16 cellular contexts compared by ENCODE assay signal in genomic region chr12:109147954-109148353, GRCh38. TPM values are rescaled to one million over a fixed set of nuclear protein-coding genes. Genes with fewer than 3 reads are reported as not detected.
DNase-seq lines count a peak whose midpoint lies in the region; ATAC-seq, FAIRE-seq and TF ChIP-seq lines count a peak whose summit lies in the region.
"Had no signal": no experiment of that assay in that cellular context is flagged by ENCODE, and none has a peak within 500 bp of the region (broad histone marks: within the 10 kb centered on the region; RNA-seq: fewer than 3 reads in every experiment).

No MANE protein-coding gene starts in this region.

- no peak overlapping the region for H3K4me3 ChIP-seq in GM23248
- no peak overlapping the region for H3K4me3 ChIP-seq in esophagus muscularis mucosa
- no peak overlapping the region for H3K4me3 ChIP-seq in lung
- H3K4me3 ChIP-seq in stomach smooth muscle (ENCODE audit: low read length in 2 of 2): no peak overlapping the region
- H3K4me3 ChIP-seq in prostate gland: no peak overlapping the region
- H3K4me3 ChIP-seq: BLaER1 had no signal

- intact Hi-C loops in esophagus muscularis mucosa (cut with DNase I): no loop called here
- intact Hi-C loops in prostate gland (cut with DNase I): no loop called here

- H3K9ac ChIP-seq in GM23248 (no peak overlapping the region), stomach smooth muscle (ENCODE audit: low read length in 2 of 2) (no peak overlapping the region)
- H3K9ac ChIP-seq: BLaER1 had no signal

- H2AFZ ChIP-seq in GM23248: no peak overlapping the region

- H3K27ac ChIP-seq in GM23248: no peak overlapping the region
- H3K27ac ChIP-seq in esophagus muscularis mucosa (replicated peaks in 1 of 4): peak overlapping the region; percentile 76 to 83 (median 80)
- H3K27ac ChIP-seq in lung (ENCODE audit: low read depth in 1 of 2, low read length in 1 of 2): peak overlapping the region in 1 of 2 donors; percentile 80
- H3K27ac ChIP-seq in stomach smooth muscle (ENCODE audit: low read length): peak overlapping the region; percentile 37
- no peak overlapping the region for H3K27ac ChIP-seq in prostate gland
- H3K27ac ChIP-seq: BLaER1 had no signal

- H3K36me3 ChIP-seq in GM23248 (ENCODE audit: low read depth) (no peaks in the 10 kb centered on the region), esophagus muscularis mucosa (peaks cover 0 to 16% (median 0%) of the 10 kb centered on the region in 4 donors), lung (ENCODE audit: control insufficient read depth in 2 of 2, insufficient read depth in 2 of 2, low read length in 2 of 2) (no peaks in the 10 kb centered on the region), stomach smooth muscle (ENCODE audit: control insufficient read depth in 2 of 2, insufficient read depth in 2 of 2, low read length in 2 of 2) (peaks cover 2 to 14% of the 10 kb centered on the region in 2 donors), prostate gland (no peaks in the 10 kb centered on the region)
- H3K36me3 ChIP-seq: BLaER1 had no signal

- no peaks in the 10 kb centered on the region for H3K27me3 ChIP-seq in GM23248 (replicated peaks; ENCODE audit: insufficient read depth)
- H3K27me3 ChIP-seq in esophagus muscularis mucosa: no peaks in the 10 kb centered on the region
- no peaks in the 10 kb centered on the region for H3K27me3 ChIP-seq in lung (ENCODE audit: control insufficient read depth, insufficient read depth)
- H3K27me3 ChIP-seq in stomach smooth muscle (ENCODE audit: control insufficient read depth in 1 of 2, insufficient read depth in 2 of 2, low read length in 2 of 2): no peaks in the 10 kb centered on the region
- no peaks in the 10 kb centered on the region for H3K27me3 ChIP-seq in prostate gland (replicated peaks; ENCODE audit: insufficient read depth)
- H3K27me3 ChIP-seq: BLaER1 had no signal

- in situ Hi-C loops in GM23248 (cut with MboI): no loop called here

- no peaks in the 10 kb centered on the region for H3K9me2 ChIP-seq in GM23248 (ENCODE audit: insufficient read depth)

- 24 to 25% methylated on average over 2 of the region's 2 CpGs for WGBS in GM23248 (ENCODE audit: low coverage in 1 of 2, low lambda C conversion rate in 2 of 2, missing lambda C conversion rate in 2 of 2), 2 experiments
- 22% methylated on average over 2 of the region's 2 CpGs for WGBS in esophagus muscularis mucosa
- 57 to 80% methylated on average over 2 of the region's 2 CpGs for WGBS in lung, 2 donors
- WGBS in prostate gland: 21% methylated on average over 2 of the region's 2 CpGs

- TF ChIP-seq CTCF in esophagus muscularis mucosa (IDR thresholded peaks at IDR 0.05) (no peak), lung (IDR thresholded peaks at IDR 0.05; ENCODE audit: control extremely low read depth, extremely low read depth) (no peak), prostate gland (IDR thresholded peaks at IDR 0.05) (no peak)

- H3K4me1 ChIP-seq in GM23248 (ENCODE audit: insufficient read depth): no peaks in the 10 kb centered on the region
- H3K4me1 ChIP-seq in esophagus muscularis mucosa: peaks cover 41 to 57% (median 48%) of the 10 kb centered on the region in 4 donors
- peaks cover 0 to 2% of the 10 kb centered on the region in 2 donors for H3K4me1 ChIP-seq in lung (ENCODE audit: control insufficient read depth in 2 of 2, insufficient read depth in 2 of 2, low read length in 2 of 2)
- peaks cover 21% of the 10 kb centered on the region for H3K4me1 ChIP-seq in stomach smooth muscle (ENCODE audit: control insufficient read depth, insufficient read depth, low read length)
- no peaks in the 10 kb centered on the region for H3K4me1 ChIP-seq in prostate gland (replicated peaks)

- no peak for FAIRE-seq in RCC 7860 (lab: Jason Lieb, UNC)
- FAIRE-seq: bronchial epithelial cell had no signal

- TF ChIP-seq EP300 in esophagus muscularis mucosa (IDR thresholded peaks at IDR 0.05): peak; percentile 4

- TF ChIP-seq POLR2A in esophagus muscularis mucosa (IDR thresholded peaks at IDR 0.05; ENCODE audit: low read depth) (no peak), prostate gland (IDR thresholded peaks at IDR 0.05) (no peak)

- no peaks in the 10 kb centered on the region for H3K79me2 ChIP-seq in GM23248 (ENCODE audit: insufficient read depth)

- H3F3A ChIP-seq in GM23248 (ENCODE audit: insufficient read depth): no peaks in the 10 kb centered on the region

- no peak for ATAC-seq in lung (ENCODE audit: insufficient read depth, low FRiP score)
- ATAC-seq: natural killer cell treated with Interleukin-12 subunit alpha and Interleukin-12 subunit beta and Interleukin-15 and Interleukin-18, amount 100 ng/mL, for 72 hours; T-helper 17 cell had no signal

- H4K20me1 ChIP-seq in GM23248 (ENCODE audit: insufficient read depth): no peaks in the 10 kb centered on the region
- H4K20me1 ChIP-seq: BLaER1 had no signal

- no peaks in the 10 kb centered on the region for H3K9me3 ChIP-seq in GM23248 (ENCODE audit: low read depth)
- H3K9me3 ChIP-seq in esophagus muscularis mucosa: no peaks in the 10 kb centered on the region
- H3K9me3 ChIP-seq in lung (ENCODE audit: control insufficient read depth in 2 of 2, insufficient read depth in 1 of 2, low read length in 1 of 2): no peaks in the 10 kb centered on the region
- H3K9me3 ChIP-seq in stomach smooth muscle (ENCODE audit: control insufficient read depth in 2 of 2, low read length in 2 of 2): no peaks in the 10 kb centered on the region
- H3K9me3 ChIP-seq in prostate gland: no peaks in the 10 kb centered on the region
- H3K9me3 ChIP-seq: BLaER1 had no signal

- H3K4me2 ChIP-seq in GM23248 (ENCODE audit: unreplicated experiment): no peak overlapping the region
- H3K4me2 ChIP-seq: BLaER1 had no signal

- DNase-seq in GM23248: peak; percentile 42
- no peak for DNase-seq in esophagus muscularis mucosa (ENCODE audit: extremely low spot score)
- DNase-seq in lung (ENCODE audit: low spot score): peak; percentile 46
- no peak for DNase-seq in prostate gland (ENCODE audit: low spot score)
- no peak for DNase-seq in RCC 7860 (ENCODE audit: low spot score)
- no peak for DNase-seq in NCI-H2029 (lab: John Stamatoyannopoulos, UW)
- no peak for DNase-seq in OCI-M1 (lab: John Stamatoyannopoulos, UW)
- DNase-seq: activated CD4-positive, alpha-beta T cell treated with anti-CD3 and anti-CD28 coated beads, Interleukin-2, amount 10 ng/mL, durations not matched to agents 7 days and 5 days; erythroblast; H7; islet precursor cell; T-helper 17 cell had no signal

RNA-seq across cellular contexts. Expression of gene ACACB, which starts 31.6 kb away (rescaled TPM):
- 1.0 and 4.1 TPM in 2 replicates for total RNA-seq in GM23248 (2014; rRNA removed; shearing (Covaris generic))
- polyA plus RNA-seq in GM23248 (2016; fragmentation: Nextera tagmentation; extraction: Ambion mirVana) (0.66 and 0.68 TPM in 2 replicates), lung (10 to 100 TPM in 1 of 2 donors, 1 to 10 TPM in 1; 2.9 to 14.5 TPM)
- total RNA-seq in esophagus muscularis mucosa (100 to 1,000 TPM in 2 of 4 donors, 10 to 100 TPM in 2; 59.6 to 134 (median 108) TPM), lung (10 to 100 TPM; 22.0 to 24.5 TPM), prostate gland (10 to 100 TPM; 52.5 to 63.3 TPM)

RNA-seq across cellular contexts. Expression of gene UNG, which starts 50.6 kb away (rescaled TPM):
- 27.3 and 38.6 TPM in 2 replicates for total RNA-seq in GM23248 (2014; rRNA removed; shearing (Covaris generic))
- polyA plus RNA-seq in GM23248 (2016; fragmentation: Nextera tagmentation; extraction: Ambion mirVana): 32.7 and 36.6 TPM in 2 replicates
- total RNA-seq in esophagus muscularis mucosa: 10 to 100 TPM; 11.2 to 18.4 (median 14.3) TPM
- 10 to 100 TPM; 17.2 to 17.8 TPM for total RNA-seq in lung
- polyA plus RNA-seq in lung: 10 to 100 TPM; 11.8 to 12.5 TPM
- total RNA-seq in prostate gland: 10 to 100 TPM; 39.6 to 59.3 TPM

RNA-seq across cellular contexts. Expression of gene ALKBH2, which starts 54.7 kb away (rescaled TPM):
- 5.8 and 14.8 TPM in 2 replicates for total RNA-seq in GM23248 (2014; rRNA removed; shearing (Covaris generic))
- polyA plus RNA-seq in GM23248 (2016; fragmentation: Nextera tagmentation; extraction: Ambion mirVana): 20.4 and 22.5 TPM in 2 replicates
- total RNA-seq in esophagus muscularis mucosa: 10 to 100 TPM; 10.4 to 19.0 (median 13.6) TPM
- total RNA-seq in lung: 10 to 100 TPM; 10.7 to 18.2 TPM
- polyA plus RNA-seq in lung: 10 to 100 TPM; 20.0 to 42.5 TPM
- 10 to 100 TPM; 16.6 to 26.2 TPM for total RNA-seq in prostate gland

Comparison
In these comparisons a context has a peak if more than half of its experiments do, and no peak if none do; other contexts are left out.
1. DNase-seq: peak in GM23248 (single experiment) and lung (single experiment); none in esophagus muscularis mucosa (single experiment), prostate gland (single experiment), RCC 7860 (single experiment), NCI-H2029 (single experiment) and OCI-M1 (single experiment).
2. H3K27ac ChIP-seq: peak in esophagus muscularis mucosa (4 of 4) and stomach smooth muscle (single experiment); none in GM23248 (single experiment) and prostate gland (0 of 2).